In the genomic region with DNA sequence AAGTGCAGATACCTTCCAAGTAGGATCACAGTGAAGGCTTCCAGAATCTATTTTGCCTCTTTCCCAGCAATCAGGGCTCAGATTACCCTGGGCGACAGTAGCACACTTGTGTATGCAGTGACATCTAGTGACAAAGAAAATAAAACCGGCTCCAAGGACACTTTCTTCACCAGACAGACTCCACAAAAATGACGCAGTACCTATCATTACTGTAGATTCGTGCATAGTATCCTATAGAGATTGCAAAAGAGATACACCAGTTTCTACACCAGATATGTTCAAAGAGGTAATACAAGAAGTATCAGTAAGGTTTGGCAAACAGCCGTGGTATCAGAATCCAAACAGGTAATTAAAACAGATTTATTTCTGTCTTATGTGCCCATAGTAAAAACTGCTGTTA, we compare ENCODE assay signal across 8 cellular contexts.
DNase-seq lines count a peak whose midpoint lies in the region; ATAC-seq, FAIRE-seq and TF ChIP-seq lines count a peak whose summit lies in the region.

No MANE protein-coding gene starts in this region.

- DNase-seq in GM12865 (ENCODE audit: low read depth): peak; percentile 58
- peak; percentile 85 to 94 for DNase-seq in NCI-H524 (lab: John Stamatoyannopoulos, UW)
- peak; percentile 36 to 54 (median 47) for DNase-seq in body of pancreas
- DNase-seq in transverse colon: no peak
- no peak for DNase-seq in stimulated activated CD4-positive, alpha-beta T cell treated with anti-CD3 and anti-CD28 coated beads, Interleukin-1b, Interleukin-23, amount 100 ng/mL, for 48 hours

- WGBS in body of pancreas, 2 donors: 3 to 4% methylated on average over 5 of the region's 5 CpGs
- WGBS in transverse colon (ENCODE audit: low coverage in 1 of 2), 2 donors: 5 to 9% methylated on average over 4 to 5 of the region's 5 CpGs

- H3K4me3 ChIP-seq in GM12865 (ENCODE audit: low read depth, low read length) (no peak overlapping the region), body of pancreas (no peak overlapping the region), transverse colon (no peak overlapping the region)

- H3K36me3 ChIP-seq in body of pancreas (replicated peaks in 1 of 2; ENCODE audit: insufficient read depth in 1 of 2, low read depth in 2 of 2) (no peaks in the 10 kb centered on the region), transverse colon (no peaks in the 10 kb centered on the region)

- H3K4me1 ChIP-seq in body of pancreas (peaks cover 9% of the 10 kb centered on the region), transverse colon (peaks cover 0 to 6% (median 0%) of the 10 kb centered on the region in 4 donors)

- in situ Hi-C loops in transverse colon (cut with MboI; ENCODE audit: low pct_ligation_motif_present in 1 of 4, low pct_unique_long_range_greater_than_20kb in 1 of 4, low sequenced_read_pairs in 3 of 4): loop anchor here in 3 of 4 donors (10.0 to 25.0 kb wide), 2 partner anchors 719 to 812 kb away; no protein-coding TSS in a partner anchor

- ATAC-seq in HG03565 (IDR thresholded peaks at IDR 0.05; ENCODE audit: unreplicated experiment): peak; percentile 55
- peak; percentile 88 for ATAC-seq in body of pancreas
- ATAC-seq in GM21529 (IDR thresholded peaks at IDR 0.05; ENCODE audit: unreplicated experiment): no peak

- TF ChIP-seq POLR2A in body of pancreas (IDR thresholded peaks at IDR 0.05): no peak
- TF ChIP-seq POLR2A in transverse colon (IDR thresholded peaks at IDR 0.05): no peak

- peak; percentile 90 for FAIRE-seq in islet of Langerhans (lab: Jason Lieb, UNC)

- TF ChIP-seq EP300 in transverse colon (IDR thresholded peaks at IDR 0.05; ENCODE audit: low read depth): no peak

- intact Hi-C loops in body of pancreas (cut with DNase I): loop anchor here (10.0 kb wide), 1 partner anchor 609 kb away; no protein-coding TSS in a partner anchor
- intact Hi-C loops in transverse colon (cut with DNase I; ENCODE audit: low total_unique reads): loop anchor here (10.0 kb wide), 1 partner anchor 599 kb away; a partner anchor contains a TSS

- H3K27me3 ChIP-seq in body of pancreas (no peaks in the 10 kb centered on the region), transverse colon (no peaks in the 10 kb centered on the region)

- H3K27ac ChIP-seq in body of pancreas: no peak overlapping the region
- H3K27ac ChIP-seq in transverse colon: no peak overlapping the region

- H3K9me3 ChIP-seq in body of pancreas: no peaks in the 10 kb centered on the region
- H3K9me3 ChIP-seq in transverse colon: no peaks in the 10 kb centered on the region

- TF ChIP-seq CTCF in GM12865 (IDR thresholded peaks at IDR 0.05; ENCODE audit: insufficient read depth, low read depth, low read length, missing control alignments) (peak; percentile 46), body of pancreas (IDR thresholded peaks at IDR 0.05) (peak; percentile 45 to 82 (median 75)), transverse colon (IDR thresholded peaks at IDR 0.05) (peak; percentile 32 to 57 (median 53))

Comparison
In these comparisons a context has a peak if more than half of its experiments do, and no peak if none do; other contexts are left out.
1. DNase-seq: peak in GM12865 (single experiment), NCI-H524 (2 of 2) and body of pancreas (4 of 4); none in transverse colon (single experiment) and stimulated activated CD4-positive, alpha-beta T cell treated with anti-CD3 and anti-CD28 coated beads, Interleukin-1b, Interleukin-23, amount 100 ng/mL, for 48 hours (single experiment).
2. Peak in every context shown above with its lines, with median percentiles within 50 percentile points of each other: CTCF ChIP-seq.